ENCODE assay signal across 30 cellular contexts in genomic region chr11:90491466-90491865, GRCh38.
DNase-seq lines count a peak whose midpoint lies in the region; ATAC-seq and TF ChIP-seq lines count a peak whose summit lies in the region.
"Had no signal": no experiment of that assay in that cellular context is flagged by ENCODE, and none has a peak within 500 bp of the region (broad histone marks: within the 10 kb centered on the region; RNA-seq: fewer than 3 reads in every experiment).

No MANE protein-coding gene starts in this region.

- in situ Hi-C loops in SK-MEL-5 (cut with HindIII; ENCODE audit: low pct_unique_long_range_greater_than_20kb, low sequenced_read_pairs): no loop called here

- DNase-seq in NCI-H226: peak; percentile 69
- peak; percentile 80 for DNase-seq in SK-MEL-5 (ENCODE audit: low read depth, low spot score)
- DNase-seq in amniotic epithelial cell (ENCODE audit: low read depth): peak; percentile 2
- DNase-seq in epithelial cell of esophagus (ENCODE audit: low read depth): peak; percentile 3
- DNase-seq in hippocampal formation (lab: John Stamatoyannopoulos, UW): no peak
- no peak for DNase-seq in COR-L47 (lab: John Stamatoyannopoulos, UW)
- DNase-seq in activated naive CD4-positive, alpha-beta T cell treated with anti-CD3 and anti-CD28 coated beads, Interleukin-2, amount 50 U/mL, for 16 hours: no peak
- DNase-seq: 8988T; ACHN; AML-193; BE2C; C1 segment of cervical spinal cord; Caco-2; Calu3; CD4-positive, alpha-beta memory T cell; CD4-positive, alpha-beta T cell; CD4-positive, CD25-positive, alpha-beta regulatory T cell; CD8-positive, alpha-beta memory T cell; CD8-positive, alpha-beta T cell; DMS 273 treated with DMSO at 0.1 percent for 48 hours; DMS153; DMS53; DMS79; DMS79 treated with DMSO at 0.1 percent for 48 hours; DND-41; EL had no signal

- ATAC-seq in GM18867 (IDR thresholded peaks at IDR 0.05; ENCODE audit: unreplicated experiment): no peak
- ATAC-seq: A549; CD8-positive, alpha-beta T cell had no signal

- H3K4me3 ChIP-seq in epithelial cell of esophagus (ENCODE audit: low read length): no peak overlapping the region
- H3K4me3 ChIP-seq: A549; BLaER1; BLaER1 treated with 17β-estradiol and CSF1 and Interleukin-3, amounts not matched to agents 10 nM and 100 nM had no signal

- no peak for TF ChIP-seq CTCF in epithelial cell of esophagus (IDR thresholded peaks at IDR 0.05; ENCODE audit: insufficient read depth, low read depth, low read length, missing control alignments)

Comparison
In these comparisons a context has a peak if more than half of its experiments do, and no peak if none do; other contexts are left out.
1. DNase-seq: peak in NCI-H226 (single experiment), SK-MEL-5 (single experiment), amniotic epithelial cell (single experiment) and epithelial cell of esophagus (single experiment); none in hippocampal formation (0 of 2), COR-L47 (single experiment) and activated naive CD4-positive, alpha-beta T cell treated with anti-CD3 and anti-CD28 coated beads, Interleukin-2, amount 50 U/mL, for 16 hours (single experiment).